19 cellular contexts compared by ENCODE assay signal in genomic region chr16:972316-973002, GRCh38. TPM values are rescaled to one million over a fixed set of nuclear protein-coding genes. Genes with fewer than 3 reads are reported as not detected.
DNase-seq lines count a peak whose midpoint lies in the region; ATAC-seq and TF ChIP-seq lines count a peak whose summit lies in the region.
"Had no signal": no experiment of that assay in that cellular context is flagged by ENCODE, and none has a peak within 500 bp of the region (broad histone marks: within the 10 kb centered on the region; RNA-seq: fewer than 3 reads in every experiment).

No MANE protein-coding gene starts in this region.

- H3K4me2 ChIP-seq in hepatocyte = no peak overlapping the region

- TF ChIP-seq CTCF in heart right ventricle (IDR thresholded peaks at IDR 0.05) (no peak), osteocyte (IDR thresholded peaks at IDR 0.05) (no peak), upper lobe of right lung (IDR thresholded peaks at IDR 0.05) (no peak), hepatocyte (IDR thresholded peaks at IDR 0.05; ENCODE audit: poor library complexity) (no peak)

- H3K27ac Mint-ChIP-seq in osteocyte (ENCODE audit: unreplicated experiment) = no peak overlapping the region
- H3K27ac Mint-ChIP-seq: activated CD8-positive, alpha-beta T cell treated with anti-CD3 and anti-CD28 coated beads, Interleukin-2, amount 10 ng/mL, durations not matched to agents 7 days and 5 days; activated T-helper 2 cell treated with anti-CD3 and anti-CD28 coated beads, Interferon-gamma antibody, Interleukin-2, Interleukin-4, amounts not matched to agents 10 μg/mL and 5 μg/mL and 100 μg/mL, durations not matched to agents 14 hours and 24 hours and 36 hours; dendritic cell treated with granulocyte-macrophage colony-stimulating factor and Interleukin-4, amounts not matched to agents 40 ng/mL and 50 ng/mL, for 4 days had no signal

- peaks cover 20% of the 10 kb centered on the region for H3K79me2 ChIP-seq in hepatocyte

- H2AFZ ChIP-seq in hepatocyte = no peak overlapping the region

- H3K9me3 ChIP-seq in heart right ventricle (peaks cover 0 to 4% (median 0%) of the 10 kb centered on the region in 11 donors), upper lobe of right lung (no peaks in the 10 kb centered on the region), hepatocyte (ENCODE audit: low read depth) (no peaks in the 10 kb centered on the region)
- H3K9me3 ChIP-seq in effector memory CD4-positive, alpha-beta T cell (ENCODE audit: control insufficient read depth, low read length) = no peaks in the 10 kb centered on the region
- H3K9me3 ChIP-seq: esophagus muscularis mucosa, right atrium auricular region, thyroid gland had no signal

- H3K4me1 ChIP-seq in heart right ventricle = peaks cover 9 to 39% (median 21%) of the 10 kb centered on the region in 9 donors
- H3K4me1 ChIP-seq in upper lobe of right lung = peaks cover 12% of the 10 kb centered on the region
- peaks cover 18% of the 10 kb centered on the region for H3K4me1 ChIP-seq in hepatocyte (ENCODE audit: insufficient read depth)
- H3K4me1 ChIP-seq in effector memory CD4-positive, alpha-beta T cell (ENCODE audit: control insufficient read depth, insufficient read depth, low read length, poor library complexity, severe bottlenecking) = peaks cover 23% of the 10 kb centered on the region

- intact Hi-C loops in Right ventricle myocardium inferior (cut with DNase I) (no loop called here), heart right ventricle (cut with DNase I) (no loop called here), upper lobe of right lung (cut with DNase I) (no loop called here)

- H3K36me3 ChIP-seq in heart right ventricle (peaks cover 0 to 9% (median 0%) of the 10 kb centered on the region in 9 donors), upper lobe of right lung (no peaks in the 10 kb centered on the region), hepatocyte (replicated peaks; ENCODE audit: insufficient read depth, low read depth) (no peaks in the 10 kb centered on the region)
- H3K36me3 ChIP-seq in effector memory CD4-positive, alpha-beta T cell (ENCODE audit: control insufficient read depth, insufficient read depth, low read length) = no peaks in the 10 kb centered on the region
- H3K36me3 ChIP-seq: thyroid gland had no signal

- H3K36me3 Mint-ChIP-seq in osteocyte (ENCODE audit: unreplicated experiment) = peaks cover 5% of the 10 kb centered on the region

- 85 to 88% methylated on average over 32 of the region's 32 CpGs for WGBS in heart right ventricle, 2 donors
- whole genome bisulfite sequencing in hepatocyte (ENCODE audit: low lambda C conversion rate, missing lambda C conversion rate) = 89% methylated on average over 32 of the region's 32 CpGs

- no peaks in the 10 kb centered on the region for H4K20me1 ChIP-seq in hepatocyte (ENCODE audit: insufficient read depth, poor library complexity, severe bottlenecking)

- DNase-seq in Right ventricle myocardium inferior (ENCODE audit: missing footprints) (peak; percentile 56), heart right ventricle (no peak), hypothalamus (lab: John Stamatoyannopoulos, UW) (peak in 47 of 51 donors; percentile 30 to 95 (median 81)), osteocyte (ENCODE audit: extremely low spot score, unreplicated experiment) (peak; percentile 77), upper lobe of right lung (peak; percentile 65), hepatocyte (ENCODE audit: low spot score) (no peak)
- no peak for DNase-seq in effector memory CD4-positive, alpha-beta T cell
- DNase-seq: activated CD8-positive, alpha-beta T cell treated with anti-CD3 and anti-CD28 coated beads, Interleukin-2, amount 10 ng/mL, durations not matched to agents 7 days and 5 days; aorta; KG1; NCI-H1417 treated with DMSO at 0.1 percent for 48 hours; thyroid gland had no signal

- H3K27me3 Mint-ChIP-seq in osteocyte (ENCODE audit: unreplicated experiment) = peaks cover 2% of the 10 kb centered on the region

- ATAC-seq in Right ventricle myocardium inferior = no peak
- ATAC-seq in heart right ventricle = no peak
- no peak for ATAC-seq in upper lobe of right lung
- no peak for ATAC-seq in HG02938 (IDR thresholded peaks at IDR 0.05; ENCODE audit: unreplicated experiment)
- ATAC-seq: activated CD8-positive, alpha-beta T cell treated with anti-CD3 and anti-CD28 coated beads, Interleukin-2, amount 10 ng/mL, durations not matched to agents 7 days and 5 days; left colon had no signal

- H3K27ac ChIP-seq in heart right ventricle = no peak overlapping the region
- no peak overlapping the region for H3K27ac ChIP-seq in upper lobe of right lung
- no peak overlapping the region for H3K27ac ChIP-seq in hepatocyte
- no peak overlapping the region for H3K27ac ChIP-seq in effector memory CD4-positive, alpha-beta T cell (ENCODE audit: insufficient read depth, low read length, poor library complexity, severe bottlenecking)
- H3K27ac ChIP-seq: HL-60, right atrium auricular region, thyroid gland had no signal

- no peaks in the 10 kb centered on the region for H3K9me3 Mint-ChIP-seq in osteocyte (ENCODE audit: unreplicated experiment)
- H3K9me3 Mint-ChIP-seq: activated T-helper 2 cell treated with anti-CD3 and anti-CD28 coated beads, Interferon-gamma antibody, Interleukin-2, Interleukin-4, amounts not matched to agents 10 μg/mL and 5 μg/mL and 100 μg/mL, durations not matched to agents 14 hours and 24 hours and 36 hours; dendritic cell treated with granulocyte-macrophage colony-stimulating factor and Interleukin-4, amounts not matched to agents 40 ng/mL and 50 ng/mL, for 4 days had no signal

- no peak overlapping the region for H3K4me3 Mint-ChIP-seq in osteocyte (ENCODE audit: unreplicated experiment)
- H3K4me3 Mint-ChIP-seq: dendritic cell treated with granulocyte-macrophage colony-stimulating factor and Interleukin-4, amounts not matched to agents 40 ng/mL and 50 ng/mL, for 4 days had no signal

- H3K4me1 Mint-ChIP-seq in osteocyte (ENCODE audit: unreplicated experiment) = peaks cover 12% of the 10 kb centered on the region

- no peaks in the 10 kb centered on the region for H3K27me3 ChIP-seq in heart right ventricle
- no peaks in the 10 kb centered on the region for H3K27me3 ChIP-seq in upper lobe of right lung
- H3K27me3 ChIP-seq in hepatocyte = no peaks in the 10 kb centered on the region
- H3K27me3 ChIP-seq in effector memory CD4-positive, alpha-beta T cell (replicated peaks; ENCODE audit: control insufficient read depth, insufficient read depth, low read length, poor library complexity, severe bottlenecking) = no peaks in the 10 kb centered on the region
- H3K27me3 ChIP-seq: right atrium auricular region, thyroid gland had no signal

- H3K9me2 ChIP-seq in hepatocyte (replicated peaks; ENCODE audit: insufficient read depth) = no peaks in the 10 kb centered on the region

- H3K4me3 ChIP-seq in heart right ventricle (no peak overlapping the region), upper lobe of right lung (no peak overlapping the region), hepatocyte (no peak overlapping the region)
- H3K4me3 ChIP-seq in effector memory CD4-positive, alpha-beta T cell (ENCODE audit: insufficient read depth, low read depth, low read length, poor library complexity, severe bottlenecking) = no peak overlapping the region
- H3K4me3 ChIP-seq: esophagus muscularis mucosa, right atrium auricular region, thyroid gland had no signal

RNA-seq across cellular contexts. Expression of gene LMF1, which starts 1.7 kb away (rescaled TPM):
- total RNA-seq in Right ventricle myocardium inferior (8.1 TPM), heart right ventricle (10 to 100 TPM in 2 of 10 donors, 1 to 10 TPM in 8; 5.7 to 14.2 (median 7.6) TPM), osteocyte (24.6 and 27.4 TPM in 2 replicates), upper lobe of right lung (19.0 TPM), hepatocyte (25.8 and 27.2 TPM in 2 replicates)
- polyA plus RNA-seq in heart right ventricle (10 to 100 TPM in 1 of 2 donors, 1 to 10 TPM in 1; 5.1 to 15.4 TPM), hepatocyte (29.3 and 34.3 TPM in 2 replicates)

RNA-seq across cellular contexts. Expression of gene SOX8, which starts 9.1 kb away (rescaled TPM):
- total RNA-seq in Right ventricle myocardium inferior (0.89 TPM), heart right ventricle (1 to 10 TPM in 5 of 10 donors, under 1 TPM in 5; 0.35 to 2.3 (median 0.97) TPM), osteocyte (0.27 and 0.31 TPM in 2 replicates), upper lobe of right lung (0.81 TPM), hepatocyte (2.7 and 3.8 TPM in 2 replicates)
- polyA plus RNA-seq in heart right ventricle (1 to 10 TPM in 1 of 2 donors, under 1 TPM in 1; 0.97 to 2.0 TPM), hepatocyte (3.8 and 4.7 TPM in 2 replicates)
- total RNA-seq: activated CD8-positive, alpha-beta T cell treated with anti-CD3 and anti-CD28 coated beads, Interleukin-2, amount 10 ng/mL, durations not matched to agents 7 days and 5 days had no signal

Comparison
In these comparisons a context has a peak if more than half of its experiments do, and no peak if none do; other contexts are left out.
1. DNase-seq: peak in Right ventricle myocardium inferior (single experiment), hypothalamus (47 of 51), osteocyte (single experiment) and upper lobe of right lung (single experiment); none in heart right ventricle (0 of 2), hepatocyte (single experiment) and effector memory CD4-positive, alpha-beta T cell (0 of 3).